In the genomic region with DNA sequence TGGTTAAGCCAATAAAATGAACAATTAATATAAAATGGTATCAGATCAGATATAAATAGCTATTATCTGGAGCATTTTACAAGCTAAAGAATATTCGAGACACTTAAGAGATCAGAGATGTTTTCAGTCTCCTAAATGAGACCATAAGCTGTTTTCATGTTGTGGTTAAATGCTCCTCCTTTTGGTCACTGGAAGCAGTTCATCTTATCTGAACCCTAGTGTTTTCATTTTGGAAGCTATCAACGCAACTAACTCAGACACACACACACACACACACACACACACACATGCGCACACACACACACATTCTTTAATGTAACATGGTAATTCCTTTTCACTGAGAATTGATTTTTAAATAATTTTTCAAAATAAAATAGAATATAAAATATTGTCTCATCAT, we compare ENCODE assay signal across 12 cellular contexts. TPM values are rescaled to one million over a fixed set of nuclear protein-coding genes. Genes with fewer than 3 reads are reported as not detected.
DNase-seq lines count a peak whose midpoint lies in the region; ATAC-seq and TF ChIP-seq lines count a peak whose summit lies in the region.
"Had no signal": no experiment of that assay in that cellular context is flagged by ENCODE, and none has a peak within 500 bp of the region (broad histone marks: within the 10 kb centered on the region; RNA-seq: fewer than 3 reads in every experiment).

No MANE protein-coding gene starts in this region.

- CTCF ChIA-PET in BJ (lab: Yijun Ruan, JAX), result interaction anchor here (0.6 to 5.4 kb wide), 3 partner anchors 10 to 675 kb away, joined by 3 to 27 read pairs (median 10); a partner anchor contains a TSS
- CTCF ChIA-PET in activated CD8-positive, alpha-beta T cell treated with anti-CD3 and anti-CD28 coated beads, Interleukin-2, amount 10 ng/mL, durations not matched to agents 7 days and 5 days (lab: Charles Lee), result interaction anchor here (0.8 to 4.1 kb wide), 15 partner anchors 8 to 141 kb away, joined by 3 to 40 read pairs (median 5); no protein-coding TSS in a partner anchor

- H3K4me3 ChIP-seq in BJ (ENCODE audit: low read depth, low read length), result no peak overlapping the region
- H3K4me3 ChIP-seq in foreskin fibroblast (ENCODE audit: low read depth in 1 of 2, low read length in 2 of 2), result no peak overlapping the region

- peaks cover 42% of the 10 kb centered on the region for H3K36me3 Mint-ChIP-seq in activated CD8-positive, alpha-beta T cell treated with anti-CD3 and anti-CD28 coated beads, Interleukin-2, amount 10 ng/mL, durations not matched to agents 7 days and 5 days (ENCODE audit: low read depth)
- H3K36me3 Mint-ChIP-seq in activated naive CD8-positive, alpha-beta T cell treated with anti-CD3 and anti-CD28 coated beads for 36 hours, result peaks cover 20% of the 10 kb centered on the region

- H3K9me3 Mint-ChIP-seq in activated CD8-positive, alpha-beta T cell treated with anti-CD3 and anti-CD28 coated beads, Interleukin-2, amount 10 ng/mL, durations not matched to agents 7 days and 5 days (ENCODE audit: insufficient read depth), result peaks cover 10% of the 10 kb centered on the region
- H3K9me3 Mint-ChIP-seq in activated naive CD8-positive, alpha-beta T cell treated with anti-CD3 and anti-CD28 coated beads for 36 hours, result peaks cover 8% of the 10 kb centered on the region

- TF ChIP-seq CTCF in BJ (IDR thresholded peaks at IDR 0.05; ENCODE audit: insufficient read depth, low read depth, low read length) (0 out of 2 replicates have a peak, but pooled peaks have one; percentile 9), foreskin fibroblast (IDR thresholded peaks at IDR 0.05; ENCODE audit: low read depth, low read length) (peak; percentile 13)

- DNase-seq in BJ (ENCODE audit: low read depth), result no peak
- peak; percentile 6 for DNase-seq in HT-29 (ENCODE audit: low spot score)
- DNase-seq in activated CD8-positive, alpha-beta T cell treated with anti-CD3 and anti-CD28 coated beads, Interleukin-2, amount 10 ng/mL, durations not matched to agents 7 days and 5 days, result peak; percentile 19
- peak in 1 of 2 donors; percentile 62 for DNase-seq in foreskin fibroblast
- no peak for DNase-seq in middle frontal gyrus (ENCODE audit: extremely low spot score, low spot score)
- no peak for DNase-seq in NCI-H510A treated with DMSO at 0.1 percent for 48 hours (lab: John Stamatoyannopoulos, UW)
- no peak for DNase-seq in activated naive CD8-positive, alpha-beta T cell treated with anti-CD3 and anti-CD28 coated beads for 36 hours
- DNase-seq: aorta, NCI-H1694 treated with DMSO at 0.1 percent for 48 hours, T1000 had no signal

- no peak overlapping the region for H3K4me3 Mint-ChIP-seq in activated CD8-positive, alpha-beta T cell treated with anti-CD3 and anti-CD28 coated beads, Interleukin-2, amount 10 ng/mL, durations not matched to agents 7 days and 5 days
- H3K4me3 Mint-ChIP-seq in activated naive CD8-positive, alpha-beta T cell treated with anti-CD3 and anti-CD28 coated beads for 36 hours, result no peak overlapping the region

- no peaks in the 10 kb centered on the region for H3K27me3 Mint-ChIP-seq in activated CD8-positive, alpha-beta T cell treated with anti-CD3 and anti-CD28 coated beads, Interleukin-2, amount 10 ng/mL, durations not matched to agents 7 days and 5 days (ENCODE audit: low read depth)
- no peaks in the 10 kb centered on the region for H3K27me3 Mint-ChIP-seq in activated naive CD8-positive, alpha-beta T cell treated with anti-CD3 and anti-CD28 coated beads for 36 hours

- H3K27me3 ChIP-seq in BJ (ENCODE audit: control insufficient read depth, insufficient read depth, low read length), result no peaks in the 10 kb centered on the region

- ATAC-seq in activated CD8-positive, alpha-beta T cell treated with anti-CD3 and anti-CD28 coated beads, Interleukin-2, amount 10 ng/mL, durations not matched to agents 7 days and 5 days, result no peak
- no peak for ATAC-seq in HG03280 (IDR thresholded peaks at IDR 0.05; ENCODE audit: unreplicated experiment)
- ATAC-seq: left lobe of liver had no signal

- POLR2A ChIA-PET in BJ (lab: Charles Lee), result no interaction called here
- POLR2A ChIA-PET in activated CD8-positive, alpha-beta T cell treated with anti-CD3 and anti-CD28 coated beads, Interleukin-2, amount 10 ng/mL, durations not matched to agents 7 days and 5 days (lab: Charles Lee), result interaction anchor here (8.6 kb wide), 1 partner anchor 13 kb away, joined by 51 read pairs; no protein-coding TSS in a partner anchor

- H3K4me1 Mint-ChIP-seq in activated CD8-positive, alpha-beta T cell treated with anti-CD3 and anti-CD28 coated beads, Interleukin-2, amount 10 ng/mL, durations not matched to agents 7 days and 5 days (ENCODE audit: low read depth), result peaks cover 46% of the 10 kb centered on the region
- peaks cover 46% of the 10 kb centered on the region for H3K4me1 Mint-ChIP-seq in activated naive CD8-positive, alpha-beta T cell treated with anti-CD3 and anti-CD28 coated beads for 36 hours

- no peaks in the 10 kb centered on the region for H3K36me3 ChIP-seq in BJ (ENCODE audit: control insufficient read depth, insufficient read depth, low read length)

- no peak overlapping the region for H3K27ac Mint-ChIP-seq in activated CD8-positive, alpha-beta T cell treated with anti-CD3 and anti-CD28 coated beads, Interleukin-2, amount 10 ng/mL, durations not matched to agents 7 days and 5 days
- no peak overlapping the region for H3K27ac Mint-ChIP-seq in activated naive CD8-positive, alpha-beta T cell treated with anti-CD3 and anti-CD28 coated beads for 36 hours

RNA-seq across cellular contexts. Expression of a gene that starts 10.0 kb away (rescaled TPM):
- polyA plus RNA-seq in BJ (2011; rRNA removed), result 3.6 and 5.7 TPM in 2 replicates
- 3.0 and 3.4 TPM in 2 replicates for polyA minus RNA-seq in BJ (2011; rRNA and poly(A)+ RNA removed)
- total RNA-seq in HT-29 (2014; rRNA removed; shearing (Covaris generic)), result 2.9 TPM in 2 replicates
- total RNA-seq in activated CD8-positive, alpha-beta T cell treated with anti-CD3 and anti-CD28 coated beads, Interleukin-2, amount 10 ng/mL, durations not matched to agents 7 days and 5 days, result 10 to 100 TPM; 32.9 to 35.0 TPM
- 10 to 100 TPM; 31.7 to 32.3 TPM for total RNA-seq in activated naive CD8-positive, alpha-beta T cell treated with anti-CD3 and anti-CD28 coated beads for 36 hours

Comparison
In these comparisons a context has a peak if more than half of its experiments do, and no peak if none do; other contexts are left out.
1. DNase-seq: peak in HT-29 (single experiment) and activated CD8-positive, alpha-beta T cell treated with anti-CD3 and anti-CD28 coated beads, Interleukin-2, amount 10 ng/mL, durations not matched to agents 7 days and 5 days (single experiment); none in BJ (single experiment), middle frontal gyrus (single experiment), NCI-H510A treated with DMSO at 0.1 percent for 48 hours (single experiment) and activated naive CD8-positive, alpha-beta T cell treated with anti-CD3 and anti-CD28 coated beads for 36 hours (single experiment).